In the genomic region with DNA sequence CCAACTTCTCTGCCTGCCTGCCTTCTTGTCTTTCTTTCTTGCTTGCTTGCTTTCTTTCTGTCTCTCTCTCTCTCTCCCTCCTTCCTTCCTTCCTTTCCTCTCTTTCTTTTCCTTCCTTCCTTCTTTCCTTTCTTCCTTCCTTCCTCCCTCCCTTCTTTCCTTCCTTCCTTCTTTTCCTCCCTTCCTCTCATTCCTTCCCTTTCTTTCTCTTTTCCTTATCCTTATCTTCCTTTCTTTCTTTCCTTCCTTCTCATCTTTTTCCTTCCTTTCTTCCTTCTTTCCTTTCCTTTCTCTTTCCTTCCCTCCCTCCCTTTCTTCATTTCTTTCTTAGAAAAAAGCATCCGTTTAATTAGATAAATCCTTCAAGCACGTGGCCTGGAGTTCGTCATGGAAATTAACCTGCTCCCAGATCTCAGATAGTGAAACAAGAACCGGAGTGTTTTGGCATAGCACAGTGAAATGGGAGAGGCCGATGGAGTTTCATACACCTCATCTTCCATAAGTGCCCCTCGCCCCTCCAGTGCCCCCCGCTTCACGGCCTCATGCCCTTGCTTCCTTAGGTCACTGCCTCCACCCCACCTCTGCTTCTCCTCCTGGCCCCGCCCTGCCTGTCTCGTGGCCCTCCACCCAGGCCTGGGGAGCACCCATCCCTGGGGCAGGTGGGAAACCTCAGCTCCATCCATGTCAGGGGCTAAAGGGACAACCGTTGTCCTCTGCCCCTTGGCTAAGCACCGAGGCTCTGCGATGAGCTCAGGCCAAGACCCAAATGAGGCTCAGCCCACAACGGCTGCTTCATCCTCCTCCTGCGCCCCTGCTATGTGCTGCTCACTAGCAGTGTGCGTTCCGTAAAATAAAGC, we compare ENCODE assay signal across 16 cellular contexts.
"Had no signal": no experiment of that assay in that cellular context is flagged by ENCODE, and none has a peak within 500 bp of the region (broad histone marks: within the 10 kb centered on the region; RNA-seq: fewer than 3 reads in every experiment).

No MANE protein-coding gene starts in this region.

- H3K9me3 Mint-ChIP-seq: activated CD4-positive, alpha-beta memory T cell treated with anti-CD3 and anti-CD28 coated beads for 36 hours; activated naive CD8-positive, alpha-beta T cell treated with anti-CD3 and anti-CD28 coated beads, Interleukin-2, amount 50 U/mL, for 24 hours; activated T-cell treated with anti-CD3 and anti-CD28 coated beads, Interleukin-2, amount 50 U/mL, for 72 hours; naive thymus-derived CD4-positive, alpha-beta T cell; stimulated activated memory B cell treated with anti-CD40 and anti-IgM and Interleukin-4, amounts not matched to agents 10 μg/mL and 1 μg/mL and 100 μg/mL, for 72 hours had no signal

- H3K9me3 ChIP-seq: ascending aorta, heart left ventricle had no signal

- H3K36me3 Mint-ChIP-seq: activated CD4-positive, alpha-beta memory T cell treated with anti-CD3 and anti-CD28 coated beads for 36 hours; naive thymus-derived CD4-positive, alpha-beta T cell; stimulated activated memory B cell treated with anti-CD40 and anti-IgM and Interleukin-4, amounts not matched to agents 10 μg/mL and 1 μg/mL and 100 μg/mL, for 72 hours had no signal

- DNase-seq: activated CD4-positive, alpha-beta memory T cell treated with anti-CD3 and anti-CD28 coated beads for 36 hours; activated CD4-positive, alpha-beta T cell treated with anti-CD3 and anti-CD28 coated beads for 1 hour; activated naive CD4-positive, alpha-beta T cell treated with Interleukin-2 at 50 U/mL for 16 hours; activated naive CD8-positive, alpha-beta T cell treated with anti-CD3 and anti-CD28 coated beads, Interleukin-2, amount 50 U/mL, for 24 hours; activated T-cell treated with anti-CD3 and anti-CD28 coated beads, Interleukin-2, amount 50 U/mL, for 72 hours; caudate nucleus; effector CD8-positive, alpha-beta T cell; naive thymus-derived CD4-positive, alpha-beta T cell; SHP77 treated with DMSO at 0.1 percent for 48 hours; substantia nigra; trophoblast cell had no signal

- H3K4me1 Mint-ChIP-seq: activated naive CD8-positive, alpha-beta T cell treated with anti-CD3 and anti-CD28 coated beads, Interleukin-2, amount 50 U/mL, for 24 hours; stimulated activated memory B cell treated with anti-CD40 and anti-IgM and Interleukin-4, amounts not matched to agents 10 μg/mL and 1 μg/mL and 100 μg/mL, for 72 hours had no signal

- H3K27ac Mint-ChIP-seq: activated CD4-positive, alpha-beta memory T cell treated with anti-CD3 and anti-CD28 coated beads for 36 hours; activated naive CD8-positive, alpha-beta T cell treated with anti-CD3 and anti-CD28 coated beads, Interleukin-2, amount 50 U/mL, for 24 hours; activated T-cell treated with anti-CD3 and anti-CD28 coated beads, Interleukin-2, amount 50 U/mL, for 72 hours; naive thymus-derived CD4-positive, alpha-beta T cell; stimulated activated memory B cell treated with anti-CD40 and anti-IgM and Interleukin-4, amounts not matched to agents 10 μg/mL and 1 μg/mL and 100 μg/mL, for 72 hours had no signal

- H3K4me3 Mint-ChIP-seq: activated CD4-positive, alpha-beta memory T cell treated with anti-CD3 and anti-CD28 coated beads for 36 hours; activated naive CD8-positive, alpha-beta T cell treated with anti-CD3 and anti-CD28 coated beads, Interleukin-2, amount 50 U/mL, for 24 hours; activated T-cell treated with anti-CD3 and anti-CD28 coated beads, Interleukin-2, amount 50 U/mL, for 72 hours; naive thymus-derived CD4-positive, alpha-beta T cell; stimulated activated memory B cell treated with anti-CD40 and anti-IgM and Interleukin-4, amounts not matched to agents 10 μg/mL and 1 μg/mL and 100 μg/mL, for 72 hours had no signal

- H3K27me3 ChIP-seq: ascending aorta had no signal

- ATAC-seq: activated naive CD8-positive, alpha-beta T cell treated with anti-CD3 and anti-CD28 coated beads, Interleukin-2, amount 50 U/mL, for 24 hours; activated T-cell treated with anti-CD3 and anti-CD28 coated beads, Interleukin-2, amount 50 U/mL, for 72 hours; naive thymus-derived CD4-positive, alpha-beta T cell; stimulated activated memory B cell treated with anti-CD40 and anti-IgM and Interleukin-4, amounts not matched to agents 10 μg/mL and 1 μg/mL and 100 μg/mL, for 72 hours had no signal

- H3K27ac ChIP-seq: ascending aorta, coronary artery had no signal

- H3K36me3 ChIP-seq: ascending aorta, heart left ventricle had no signal

- H3K4me3 ChIP-seq: ascending aorta, coronary artery, heart left ventricle, smooth muscle cell had no signal
